ENCODE assay signal across 9 cellular contexts in the genomic region with DNA sequence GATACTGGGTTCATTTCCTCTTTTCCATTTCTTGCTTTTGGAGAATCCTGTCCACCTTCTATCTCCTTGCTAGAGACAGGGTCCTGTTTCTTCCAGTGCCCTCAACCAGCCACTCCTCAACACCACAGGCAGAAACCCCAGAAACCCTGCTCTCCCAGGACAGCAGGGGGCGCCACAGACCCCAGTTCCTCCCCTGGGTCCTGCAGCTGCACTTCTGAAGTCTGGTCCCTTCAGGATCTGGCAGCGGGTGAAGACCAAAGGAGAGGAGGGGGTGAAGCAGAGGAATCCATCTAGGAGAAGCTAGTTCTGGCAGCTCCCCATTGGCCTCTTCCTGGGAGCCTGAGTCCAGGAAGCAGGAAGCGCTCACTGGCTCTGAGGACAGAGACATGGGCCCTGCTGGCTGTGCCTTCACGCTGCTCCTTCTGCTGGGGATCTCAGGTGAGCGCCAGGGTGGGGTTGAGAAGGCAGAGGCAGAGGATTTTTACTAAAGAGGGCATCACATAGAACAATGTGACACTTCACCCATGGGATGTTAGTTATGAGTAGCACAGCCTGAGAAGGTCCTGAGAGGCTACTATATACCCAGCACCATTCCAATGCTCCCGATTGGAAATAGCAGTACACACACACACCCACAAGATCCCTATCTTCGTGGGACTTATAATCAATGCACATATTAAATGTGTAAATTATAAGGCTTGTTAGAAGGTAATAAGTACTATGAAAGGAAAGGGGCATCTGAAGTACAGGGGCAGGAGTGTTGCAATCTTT. TPM values are rescaled to one million over a fixed set of nuclear protein-coding genes. Genes with fewer than 3 reads are reported as not detected.
DNase-seq lines count a peak whose midpoint lies in the region; ATAC-seq, FAIRE-seq and TF ChIP-seq lines count a peak whose summit lies in the region.
"Had no signal": no experiment of that assay in that cellular context is flagged by ENCODE, and none has a peak within 500 bp of the region (broad histone marks: within the 10 kb centered on the region; RNA-seq: fewer than 3 reads in every experiment).

A gene with protein sequence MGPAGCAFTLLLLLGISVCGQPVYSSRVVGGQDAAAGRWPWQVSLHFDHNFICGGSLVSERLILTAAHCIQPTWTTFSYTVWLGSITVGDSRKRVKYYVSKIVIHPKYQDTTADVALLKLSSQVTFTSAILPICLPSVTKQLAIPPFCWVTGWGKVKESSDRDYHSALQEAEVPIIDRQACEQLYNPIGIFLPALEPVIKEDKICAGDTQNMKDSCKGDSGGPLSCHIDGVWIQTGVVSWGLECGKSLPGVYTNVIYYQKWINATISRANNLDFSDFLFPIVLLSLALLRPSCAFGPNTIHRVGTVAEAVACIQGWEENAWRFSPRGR (plus strand): TSS at position 375 of the 771 bp plus-strand sequence. CDS start 12 bp downstream, at position 387.

- DNase-seq in H54 (ENCODE audit: insufficient read length, low spot score) (peak; percentile 22), NCI-H526 (lab: John Stamatoyannopoulos, UW) (peak; percentile 76 to 85), activated T-cell treated with anti-CD3 and anti-CD28 coated beads for 24 hours (ENCODE audit: low read depth) (peak; percentile 15), fibroblast of villous mesenchyme (ENCODE audit: low read depth) (peak; percentile 51), osteoblast (ENCODE audit: insufficient read length, low spot score, missing footprints) (no peak), vagina (ENCODE audit: extremely low spot score in 2 of 2) (no peak)
- DNase-seq: activated B cell treated with CpG ODN at 0.5 μM for 24 hours had no signal

- FAIRE-seq in H54 (lab: Jason Lieb, UNC), result no peak

- no peak within 1 kb of the TSS for H3K4me2 ChIP-seq in DOHH2 (ENCODE audit: low read length)
- H3K4me2 ChIP-seq in osteoblast (ENCODE audit: insufficient read depth, low read length), result no peak within 1 kb of the TSS

- intact Hi-C loops in vagina (cut with DNase I), result no loop called here

- H3K9me2 ChIP-seq in DOHH2 (replicated peaks; ENCODE audit: control insufficient read depth, low read length), result no peaks in the 10 kb centered on the region

- no peaks in the 10 kb centered on the region for H3K36me3 ChIP-seq in DOHH2 (ENCODE audit: control insufficient read depth, low read length)
- H3K36me3 ChIP-seq in osteoblast (ENCODE audit: insufficient read depth, low read length), result no peaks in the 10 kb centered on the region
- H3K36me3 ChIP-seq in vagina, result no peaks in the 10 kb centered on the region

- H3K27me3 ChIP-seq in DOHH2 (ENCODE audit: control insufficient read depth, low read length) (no peaks in the 10 kb centered on the region; the same call in 1 of the 2 replicates), osteoblast (ENCODE audit: insufficient read depth, low read length) (no peaks in the 10 kb centered on the region), vagina (no peaks in the 10 kb centered on the region)

- no peak within 1 kb of the TSS for H3K27ac ChIP-seq in DOHH2 (ENCODE audit: low read depth, low read length)
- H3K27ac ChIP-seq in osteoblast (ENCODE audit: low read depth, low read length), result no peak within 1 kb of the TSS
- H3K27ac ChIP-seq in vagina, result no peak within 1 kb of the TSS

- no peak for TF ChIP-seq POLR2A in H54 (IDR thresholded peaks at IDR 0.05; ENCODE audit: low read depth, low read length)
- no peak for TF ChIP-seq POLR2A in vagina (IDR thresholded peaks at IDR 0.05)

- no peak for ATAC-seq in GM21526 (IDR thresholded peaks at IDR 0.05; ENCODE audit: low FRiP score, unreplicated experiment)

- H2AFZ ChIP-seq in osteoblast (ENCODE audit: low read length), result no peak within 1 kb of the TSS

- no peaks in the 10 kb centered on the region for H4K20me1 ChIP-seq in DOHH2 (ENCODE audit: control insufficient read depth, insufficient read depth, low read depth, low read length)
- H4K20me1 ChIP-seq in osteoblast (ENCODE audit: insufficient read depth, low read length), result no peaks in the 10 kb centered on the region

- H3K79me2 ChIP-seq in DOHH2 (ENCODE audit: control insufficient read depth, low read length), result no peaks in the 10 kb centered on the region
- H3K79me2 ChIP-seq in osteoblast (ENCODE audit: insufficient read depth, low read length), result no peaks in the 10 kb centered on the region

- no peak within 1 kb of the TSS for H3K4me3 ChIP-seq in DOHH2 (ENCODE audit: low read length)
- H3K4me3 ChIP-seq in fibroblast of villous mesenchyme (ENCODE audit: low read depth, low read length), result no peak within 1 kb of the TSS
- H3K4me3 ChIP-seq in osteoblast (ENCODE audit: insufficient read depth, low read length), result no peak within 1 kb of the TSS
- no peak within 1 kb of the TSS for H3K4me3 ChIP-seq in vagina

- peak; percentile 87 for TF ChIP-seq CTCF in DOHH2 (IDR thresholded peaks at IDR 0.05; ENCODE audit: low read depth, low read length, poor library complexity, severe bottlenecking)
- peak; percentile 87 for TF ChIP-seq CTCF in fibroblast of villous mesenchyme (IDR thresholded peaks at IDR 0.05; ENCODE audit: insufficient read depth, low read depth, low read length)
- peak; percentile 88 for TF ChIP-seq CTCF in osteoblast (IDR thresholded peaks at IDR 0.05; ENCODE audit: extremely low read depth, low read depth, low read length)
- peak in 2 of 3 experiments; percentile 33 to 37 for TF ChIP-seq CTCF in vagina (IDR thresholded peaks at IDR 0.05)

- H3K9me3 ChIP-seq in DOHH2 (ENCODE audit: control insufficient read depth, insufficient read depth, low read length) (no peaks in the 10 kb centered on the region), osteoblast (ENCODE audit: low read depth, low read length) (no peaks in the 10 kb centered on the region), vagina (no peaks in the 10 kb centered on the region)

- no peaks in the 10 kb centered on the region for H3K4me1 ChIP-seq in DOHH2 (ENCODE audit: control insufficient read depth, low read length)
- no peaks in the 10 kb centered on the region for H3K4me1 ChIP-seq in osteoblast (ENCODE audit: insufficient read depth, low read length)
- H3K4me1 ChIP-seq in vagina, result peaks cover 3% of the 10 kb centered on the region

- H3F3A ChIP-seq in DOHH2 (ENCODE audit: control insufficient read depth, insufficient read depth), result no peaks in the 10 kb centered on the region

RNA-seq across cellular contexts. Expression of the gene that starts here (rescaled TPM):
- total RNA-seq in fibroblast of villous mesenchyme, result not detected in 2 replicates
- total RNA-seq in osteoblast, result not detected in 2 replicates
- not detected for total RNA-seq in vagina
- total RNA-seq: activated B cell treated with CpG ODN at 0.5 μM for 24 hours had no signal

Comparison
In these comparisons a context has a peak if more than half of its experiments do, and no peak if none do; other contexts are left out.
1. Peak in DNase-seq in fibroblast of villous mesenchyme; RNA of the gene not detected or under 1 TPM.
2. CTCF ChIP-seq: peak in every context shown above with its lines; median percentile 88 in osteoblast; 87 in DOHH2; 87 in fibroblast of villous mesenchyme; 35 in vagina.
3. DNase-seq: peak in H54 (single experiment), NCI-H526 (2 of 2) and activated T-cell treated with anti-CD3 and anti-CD28 coated beads for 24 hours (single experiment); none in osteoblast (single experiment) and vagina (0 of 2).